1 cellular context compared by ENCODE assay signal in the genomic region with DNA sequence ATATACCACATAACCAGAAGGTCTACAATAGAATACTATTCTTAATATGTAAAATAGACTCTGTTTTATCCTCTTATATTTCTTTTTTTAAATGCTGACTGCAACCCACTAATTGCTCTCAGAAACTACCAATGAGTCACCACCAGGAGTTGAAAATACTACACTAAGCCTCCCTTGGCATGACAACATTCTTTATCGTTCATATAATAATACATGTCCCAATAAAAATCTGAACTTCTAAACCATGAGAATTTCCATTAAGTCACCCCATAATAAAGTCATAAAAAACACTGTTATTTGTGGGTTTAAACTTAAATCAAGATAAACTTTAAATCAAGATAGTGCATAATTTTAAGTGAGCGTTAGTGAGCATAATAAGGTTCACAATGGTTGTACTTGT.
TF ChIP-seq lines count a peak whose summit lies in the region.

No MANE protein-coding gene starts in this region.

TF ChIP-seq in HEK293, 187 proteins besides CTCF, POLR2A, EP300 and RAD21 (continued from another document):
- TF ChIP-seq, protein P1, sequence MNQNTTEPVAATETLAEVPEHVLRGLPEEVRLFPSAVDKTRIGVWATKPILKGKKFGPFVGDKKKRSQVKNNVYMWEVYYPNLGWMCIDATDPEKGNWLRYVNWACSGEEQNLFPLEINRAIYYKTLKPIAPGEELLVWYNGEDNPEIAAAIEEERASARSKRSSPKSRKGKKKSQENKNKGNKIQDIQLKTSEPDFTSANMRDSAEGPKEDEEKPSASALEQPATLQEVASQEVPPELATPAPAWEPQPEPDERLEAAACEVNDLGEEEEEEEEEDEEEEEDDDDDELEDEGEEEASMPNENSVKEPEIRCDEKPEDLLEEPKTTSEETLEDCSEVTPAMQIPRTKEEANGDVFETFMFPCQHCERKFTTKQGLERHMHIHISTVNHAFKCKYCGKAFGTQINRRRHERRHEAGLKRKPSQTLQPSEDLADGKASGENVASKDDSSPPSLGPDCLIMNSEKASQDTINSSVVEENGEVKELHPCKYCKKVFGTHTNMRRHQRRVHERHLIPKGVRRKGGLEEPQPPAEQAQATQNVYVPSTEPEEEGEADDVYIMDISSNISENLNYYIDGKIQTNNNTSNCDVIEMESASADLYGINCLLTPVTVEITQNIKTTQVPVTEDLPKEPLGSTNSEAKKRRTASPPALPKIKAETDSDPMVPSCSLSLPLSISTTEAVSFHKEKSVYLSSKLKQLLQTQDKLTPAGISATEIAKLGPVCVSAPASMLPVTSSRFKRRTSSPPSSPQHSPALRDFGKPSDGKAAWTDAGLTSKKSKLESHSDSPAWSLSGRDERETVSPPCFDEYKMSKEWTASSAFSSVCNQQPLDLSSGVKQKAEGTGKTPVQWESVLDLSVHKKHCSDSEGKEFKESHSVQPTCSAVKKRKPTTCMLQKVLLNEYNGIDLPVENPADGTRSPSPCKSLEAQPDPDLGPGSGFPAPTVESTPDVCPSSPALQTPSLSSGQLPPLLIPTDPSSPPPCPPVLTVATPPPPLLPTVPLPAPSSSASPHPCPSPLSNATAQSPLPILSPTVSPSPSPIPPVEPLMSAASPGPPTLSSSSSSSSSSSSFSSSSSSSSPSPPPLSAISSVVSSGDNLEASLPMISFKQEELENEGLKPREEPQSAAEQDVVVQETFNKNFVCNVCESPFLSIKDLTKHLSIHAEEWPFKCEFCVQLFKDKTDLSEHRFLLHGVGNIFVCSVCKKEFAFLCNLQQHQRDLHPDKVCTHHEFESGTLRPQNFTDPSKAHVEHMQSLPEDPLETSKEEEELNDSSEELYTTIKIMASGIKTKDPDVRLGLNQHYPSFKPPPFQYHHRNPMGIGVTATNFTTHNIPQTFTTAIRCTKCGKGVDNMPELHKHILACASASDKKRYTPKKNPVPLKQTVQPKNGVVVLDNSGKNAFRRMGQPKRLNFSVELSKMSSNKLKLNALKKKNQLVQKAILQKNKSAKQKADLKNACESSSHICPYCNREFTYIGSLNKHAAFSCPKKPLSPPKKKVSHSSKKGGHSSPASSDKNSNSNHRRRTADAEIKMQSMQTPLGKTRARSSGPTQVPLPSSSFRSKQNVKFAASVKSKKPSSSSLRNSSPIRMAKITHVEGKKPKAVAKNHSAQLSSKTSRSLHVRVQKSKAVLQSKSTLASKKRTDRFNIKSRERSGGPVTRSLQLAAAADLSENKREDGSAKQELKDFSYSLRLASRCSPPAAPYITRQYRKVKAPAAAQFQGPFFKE (tag by site-specific recombination; IDR thresholded peaks at IDR 0.05; ENCODE audit: borderline replicate concordance), result no peak
- TF ChIP-seq ZNF548 (tag by site-specific recombination; IDR thresholded peaks at IDR 0.05), result no peak
- TF ChIP-seq EGR2 (tag by site-specific recombination; IDR thresholded peaks at IDR 0.05; ENCODE audit: low read depth), result no peak
- TF ChIP-seq ZNF843 (tag by site-specific recombination; IDR thresholded peaks at IDR 0.05), result peak; percentile 61; the same call in 1 of the 2 replicates
- TF ChIP-seq ZFP37 (tag by site-specific recombination; IDR thresholded peaks at IDR 0.05), result no peak
- TF ChIP-seq, protein P2, sequence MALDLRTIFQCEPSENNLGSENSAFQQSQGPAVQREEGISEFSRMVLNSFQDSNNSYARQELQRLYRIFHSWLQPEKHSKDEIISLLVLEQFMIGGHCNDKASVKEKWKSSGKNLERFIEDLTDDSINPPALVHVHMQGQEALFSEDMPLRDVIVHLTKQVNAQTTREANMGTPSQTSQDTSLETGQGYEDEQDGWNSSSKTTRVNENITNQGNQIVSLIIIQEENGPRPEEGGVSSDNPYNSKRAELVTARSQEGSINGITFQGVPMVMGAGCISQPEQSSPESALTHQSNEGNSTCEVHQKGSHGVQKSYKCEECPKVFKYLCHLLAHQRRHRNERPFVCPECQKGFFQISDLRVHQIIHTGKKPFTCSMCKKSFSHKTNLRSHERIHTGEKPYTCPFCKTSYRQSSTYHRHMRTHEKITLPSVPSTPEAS (tag by site-specific recombination; IDR thresholded peaks at IDR 0.05), result no peak
